8 cellular contexts compared by ENCODE assay signal in the genomic region with DNA sequence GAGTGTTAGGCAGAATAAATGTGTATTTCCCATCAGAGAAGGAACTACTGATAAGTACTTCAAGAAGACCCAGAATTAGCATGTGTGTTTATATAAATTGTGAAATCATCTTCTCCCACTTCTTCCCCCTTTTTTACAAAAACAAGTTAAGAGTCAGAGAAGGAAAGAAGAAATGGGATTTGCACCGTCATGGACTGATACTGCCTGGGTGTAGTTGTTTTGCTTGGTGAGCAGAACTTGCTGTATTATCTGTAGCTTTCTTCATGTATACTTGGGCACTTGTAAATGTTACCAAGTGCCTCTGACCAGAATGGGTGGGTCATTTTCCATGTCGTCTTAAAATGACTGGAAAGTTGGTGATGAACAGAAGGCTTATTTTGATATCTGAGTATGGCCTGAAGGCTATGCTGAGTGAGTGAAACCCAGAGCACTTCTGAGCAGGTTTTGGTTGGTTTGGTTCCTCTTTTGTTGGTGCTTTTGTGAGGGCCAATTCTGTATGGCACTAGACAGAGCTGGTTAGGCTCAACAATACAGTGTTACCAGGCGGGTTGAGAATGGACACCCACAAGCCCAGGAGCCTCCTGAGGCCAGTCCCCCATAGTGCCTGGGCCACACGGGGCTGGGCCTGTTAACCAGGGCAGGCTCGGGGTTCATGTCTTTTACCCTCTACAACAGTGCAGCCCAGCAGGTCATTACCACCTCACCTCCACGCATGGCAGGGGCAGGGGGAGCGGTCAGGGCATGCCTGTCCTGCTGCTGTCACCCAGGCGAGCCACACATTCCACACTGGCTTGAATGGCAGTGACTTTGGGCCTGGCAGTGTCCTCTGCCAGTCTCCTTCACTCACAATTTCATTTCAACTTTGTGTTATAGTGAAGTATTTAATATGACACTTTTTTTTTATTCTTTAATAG.
A peak's percentile ranks its signal among the peaks of the same experiment; 100 is the strongest.
DNase-seq lines count a peak whose midpoint lies in the region; ATAC-seq and TF ChIP-seq lines count a peak whose summit lies in the region.

No MANE protein-coding gene starts in this region.

- H3K36me3 ChIP-seq in GM23248 (ENCODE audit: low read depth) (no peaks in the 10 kb centered on the region), thoracic aorta (no peaks in the 10 kb centered on the region)

- H2AFZ ChIP-seq in GM23248, result no peak overlapping the region

- no peak overlapping the region for H3K9ac ChIP-seq in GM23248

- peak; percentile 19 for DNase-seq in GM23248
- DNase-seq in MV-4-11 (lab: John Stamatoyannopoulos, UW), result peak; percentile 83
- DNase-seq in fibroblast of villous mesenchyme (ENCODE audit: low read depth), result peak; percentile 73
- DNase-seq in thoracic aorta (ENCODE audit: low spot score), result no peak
- DNase-seq in NCI-H2081 (lab: John Stamatoyannopoulos, UW), result no peak
- DNase-seq in T-helper 9 cell, result no peak
- DNase-seq in ecto neural progenitor cell (ENCODE audit: low spot score), result no peak

- ATAC-seq in GM18498 (IDR thresholded peaks at IDR 0.05; ENCODE audit: unreplicated experiment), result peak; percentile 99
- ATAC-seq in thoracic aorta (ENCODE audit: insufficient number of reproducible peaks, low FRiP score, low read depth), result peak; percentile 22

- H3K9me2 ChIP-seq in GM23248 (ENCODE audit: insufficient read depth), result no peaks in the 10 kb centered on the region

- no peaks in the 10 kb centered on the region for H3K9me3 ChIP-seq in GM23248 (ENCODE audit: low read depth)
- no peaks in the 10 kb centered on the region for H3K9me3 ChIP-seq in thoracic aorta

- H3K27me3 ChIP-seq in GM23248 (replicated peaks; ENCODE audit: insufficient read depth) (no peaks in the 10 kb centered on the region), thoracic aorta (replicated peaks; ENCODE audit: insufficient read depth) (no peaks in the 10 kb centered on the region)

- peaks cover 45% of the 10 kb centered on the region for H3F3A ChIP-seq in GM23248 (ENCODE audit: insufficient read depth)

- peaks cover 95% of the 10 kb centered on the region for H3K79me2 ChIP-seq in GM23248 (ENCODE audit: insufficient read depth)

- TF ChIP-seq CTCF in fibroblast of villous mesenchyme (IDR thresholded peaks at IDR 0.05; ENCODE audit: insufficient read depth, low read depth, low read length) (no peak), thoracic aorta (IDR thresholded peaks at IDR 0.05) (no peak)

- H3K4me3 ChIP-seq in GM23248 (no peak overlapping the region), fibroblast of villous mesenchyme (ENCODE audit: low read depth, low read length) (no peak overlapping the region), thoracic aorta (no peak overlapping the region)

- 0 out of 2 replicates have a peak, but pooled peaks cover 14% of the 10 kb centered on the region for H4K20me1 ChIP-seq in GM23248 (ENCODE audit: insufficient read depth)

- in situ Hi-C loops in GM23248 (cut with MboI), result no loop called here

- peaks cover 62% of the 10 kb centered on the region for H3K4me1 ChIP-seq in GM23248 (ENCODE audit: insufficient read depth)
- peaks cover 69 to 97% of the 10 kb centered on the region in 2 donors for H3K4me1 ChIP-seq in thoracic aorta (ENCODE audit: control insufficient read depth in 1 of 2, low read depth in 2 of 2)

- WGBS in GM23248 (ENCODE audit: low coverage in 1 of 2, low lambda C conversion rate in 2 of 2, missing lambda C conversion rate in 2 of 2), 2 experiments, result 71 to 79% methylated on average over 8 of the region's 8 CpGs

- H3K27ac ChIP-seq in GM23248 (no peak overlapping the region), thoracic aorta (peak overlapping the region; percentile 51 to 72)

- no peak overlapping the region for H3K4me2 ChIP-seq in GM23248 (ENCODE audit: unreplicated experiment)

Comparison
In these comparisons a context has a peak if more than half of its experiments do, and no peak if none do; other contexts are left out.
1. DNase-seq: peak in GM23248 (single experiment), MV-4-11 (single experiment) and fibroblast of villous mesenchyme (single experiment); none in thoracic aorta (single experiment), NCI-H2081 (0 of 2), T-helper 9 cell (single experiment) and ecto neural progenitor cell (single experiment).